Comparison of ENCODE assay signal across 20 cellular contexts in genomic region chr7:158110034-158110590, GRCh38.
A peak's percentile ranks its signal among the peaks of the same experiment; 100 is the strongest.
DNase-seq lines count a peak whose midpoint lies in the region; ATAC-seq and TF ChIP-seq lines count a peak whose summit lies in the region.
"Had no signal": no experiment of that assay in that cellular context is flagged by ENCODE, and none has a peak within 500 bp of the region (broad histone marks: within the 10 kb centered on the region; RNA-seq: fewer than 3 reads in every experiment).

No MANE protein-coding gene starts in this region.

- no peaks in the 10 kb centered on the region for H3K9me2 ChIP-seq in MM.1S (replicated peaks; ENCODE audit: insufficient read depth, low read length)
- H3K9me2 ChIP-seq: SK-N-SH had no signal

- H3K27me3 Mint-ChIP-seq in activated CD8-positive, alpha-beta memory T cell treated with anti-CD3 and anti-CD28 coated beads, Interleukin-2, amount 10 ng/mL, durations not matched to agents 7 days and 5 days, result no peaks in the 10 kb centered on the region
- H3K27me3 Mint-ChIP-seq: B cell had no signal

- H3K27ac Mint-ChIP-seq in activated CD8-positive, alpha-beta memory T cell treated with anti-CD3 and anti-CD28 coated beads, Interleukin-2, amount 10 ng/mL, durations not matched to agents 7 days and 5 days, result no peak overlapping the region
- H3K27ac Mint-ChIP-seq: B cell, CD14-positive monocyte had no signal

- H3K9me3 Mint-ChIP-seq in activated CD8-positive, alpha-beta memory T cell treated with anti-CD3 and anti-CD28 coated beads, Interleukin-2, amount 10 ng/mL, durations not matched to agents 7 days and 5 days (ENCODE audit: low read depth), result peaks cover 17% of the 10 kb centered on the region

- peak overlapping the region; percentile 41; the same call in 1 of the 2 replicates for H2AFZ ChIP-seq in MM.1S (ENCODE audit: low read length)

- H3K4me1 Mint-ChIP-seq in activated CD8-positive, alpha-beta memory T cell treated with anti-CD3 and anti-CD28 coated beads, Interleukin-2, amount 10 ng/mL, durations not matched to agents 7 days and 5 days, result no peaks in the 10 kb centered on the region
- H3K4me1 Mint-ChIP-seq: B cell, CD14-positive monocyte had no signal

- no peaks in the 10 kb centered on the region for H3K36me3 Mint-ChIP-seq in activated CD8-positive, alpha-beta memory T cell treated with anti-CD3 and anti-CD28 coated beads, Interleukin-2, amount 10 ng/mL, durations not matched to agents 7 days and 5 days
- H3K36me3 Mint-ChIP-seq: CD14-positive monocyte had no signal

- CTCF ChIA-PET in activated CD8-positive, alpha-beta memory T cell treated with anti-CD3 and anti-CD28 coated beads, Interleukin-2, amount 10 ng/mL, durations not matched to agents 7 days and 5 days (lab: Charles Lee), result no interaction called here

- H3K79me2 ChIP-seq in MM.1S (ENCODE audit: low read length), result 0 out of 2 replicates have a peak, but pooled peaks cover 3% of the 10 kb centered on the region

- no peaks in the 10 kb centered on the region; the same call in 1 of the 2 replicates for H3F3A ChIP-seq in MM.1S (ENCODE audit: insufficient read depth, low read length)

- H3K27ac ChIP-seq in MM.1S (ENCODE audit: low read length), result peak overlapping the region; percentile 86
- H3K27ac ChIP-seq in spleen, result no peak overlapping the region
- H3K27ac ChIP-seq: A549 had no signal

- TF ChIP-seq CTCF in MM.1S (IDR thresholded peaks at IDR 0.05; ENCODE audit: low read length) (no peak), spleen (IDR thresholded peaks at IDR 0.05 in 8 of 11, conservative IDR thresholded peaks at IDR 0.05 in 3 of 11) (no peak)

- TF ChIP-seq POLR2A in spleen (IDR thresholded peaks at IDR 0.05), result no peak

- H3K4me2 ChIP-seq in MM.1S (ENCODE audit: low read depth, low read length), result peak overlapping the region; percentile 75
- H3K4me2 ChIP-seq: A549, SK-N-SH had no signal

- DNase-seq in activated CD8-positive, alpha-beta memory T cell treated with anti-CD3 and anti-CD28 coated beads for 24 hours, result peak; percentile 24
- no peak for DNase-seq in activated CD8-positive, alpha-beta memory T cell treated with anti-CD3 and anti-CD28 coated beads, Interleukin-2, amount 10 ng/mL, durations not matched to agents 7 days and 5 days
- no peak for DNase-seq in MM.1S
- peak; percentile 29 for DNase-seq in left lobe of liver (ENCODE audit: low spot score)
- peak; percentile 39 for DNase-seq in spleen
- DNase-seq in NCI-H2029 treated with DMSO at 0.1 percent for 48 hours (lab: John Stamatoyannopoulos, UW), result no peak
- no peak for DNase-seq in stimulated activated CD4-positive, alpha-beta T cell treated with anti-CD3 and anti-CD28 coated beads, Interleukin-4, amount 100 ng/mL, for 24 hours
- no peak for DNase-seq in DMS53 (lab: John Stamatoyannopoulos, UW)
- DNase-seq: NCI-H1092, NCI-H187, NCI-H2107, NCI-H2227 treated with DMSO at 0.1 percent for 48 hours, NCI-H510A, SIG-M5, SK-N-SH had no signal

- peak overlapping the region; percentile 65 for H3K4me3 ChIP-seq in MM.1S (ENCODE audit: low read length)
- H3K4me3 ChIP-seq in spleen, result no peak overlapping the region
- H3K4me3 ChIP-seq: A549, HAP-1, K562 had no signal

- 86 to 93% (median 91%) methylated on average over 15 of the region's 15 CpGs for WGBS in spleen, 5 donors

- H3K27me3 ChIP-seq in MM.1S (replicated peaks; ENCODE audit: insufficient read depth, low read length) (no peaks in the 10 kb centered on the region; the same call in 1 of the 2 replicates), spleen (replicated peaks in 1 of 7) (peaks cover 0 to 11% (median 0%) of the 10 kb centered on the region in 7 donors)

- ATAC-seq in activated CD8-positive, alpha-beta memory T cell treated with anti-CD3 and anti-CD28 coated beads, Interleukin-2, amount 10 ng/mL, durations not matched to agents 7 days and 5 days, result no peak
- ATAC-seq in left lobe of liver, result no peak
- ATAC-seq: A549, K562 had no signal

- H3K4me1 ChIP-seq in MM.1S (ENCODE audit: low read length) (peaks cover 17% of the 10 kb centered on the region), spleen (no peaks in the 10 kb centered on the region)
- H3K4me1 ChIP-seq: A549, HAP-1 had no signal

- no peaks in the 10 kb centered on the region for H4K20me1 ChIP-seq in MM.1S (ENCODE audit: insufficient read depth, low read length)

- no peaks in the 10 kb centered on the region for H3K9me3 ChIP-seq in MM.1S (replicated peaks; ENCODE audit: insufficient read depth, low read length)
- H3K9me3 ChIP-seq in spleen, result peaks cover 0 to 70% (median 24%) of the 10 kb centered on the region in 8 donors
- H3K9me3 ChIP-seq: HAP-1, SK-N-SH had no signal

- H3K9ac ChIP-seq in MM.1S (ENCODE audit: low read length), result peak overlapping the region; percentile 86
- H3K9ac ChIP-seq: SK-N-SH had no signal

- intact Hi-C loops in spleen (cut with DNase I; ENCODE audit: low total_unique reads), result no loop called here

- no peak overlapping the region for H3K4me3 Mint-ChIP-seq in activated CD8-positive, alpha-beta memory T cell treated with anti-CD3 and anti-CD28 coated beads, Interleukin-2, amount 10 ng/mL, durations not matched to agents 7 days and 5 days
- H3K4me3 Mint-ChIP-seq: B cell, CD14-positive monocyte had no signal

- no peaks in the 10 kb centered on the region for H3K36me3 ChIP-seq in MM.1S (replicated peaks; ENCODE audit: insufficient read depth, low read length)
- no peaks in the 10 kb centered on the region for H3K36me3 ChIP-seq in spleen
- H3K36me3 ChIP-seq: HAP-1 had no signal

Comparison
In these comparisons a context has a peak if more than half of its experiments do, and no peak if none do; other contexts are left out.
1. DNase-seq: peak in activated CD8-positive, alpha-beta memory T cell treated with anti-CD3 and anti-CD28 coated beads for 24 hours (single experiment), left lobe of liver (single experiment) and spleen (single experiment); none in activated CD8-positive, alpha-beta memory T cell treated with anti-CD3 and anti-CD28 coated beads, Interleukin-2, amount 10 ng/mL, durations not matched to agents 7 days and 5 days (single experiment), MM.1S (single experiment), NCI-H2029 treated with DMSO at 0.1 percent for 48 hours (single experiment), stimulated activated CD4-positive, alpha-beta T cell treated with anti-CD3 and anti-CD28 coated beads, Interleukin-4, amount 100 ng/mL, for 24 hours (single experiment) and DMS53 (single experiment).